10 cellular contexts compared by ENCODE assay signal in genomic region chr7:85770332-85770731, GRCh38.
"Had no signal": no experiment of that assay in that cellular context is flagged by ENCODE, and none has a peak within 500 bp of the region (broad histone marks: within the 10 kb centered on the region; RNA-seq: fewer than 3 reads in every experiment).

No MANE protein-coding gene starts in this region.

- H3K4me3 ChIP-seq: thyroid gland had no signal

- DNase-seq: activated CD4-positive, alpha-beta T cell treated with anti-CD3 and anti-CD28 coated beads, Interleukin-2, amount 50 U/mL, for 1 hour; activated CD8-positive, alpha-beta memory T cell treated with anti-CD3 and anti-CD28 coated beads for 24 hours; activated naive CD8-positive, alpha-beta T cell treated with anti-CD3 and anti-CD28 coated beads for 36 hours; aorta; effector memory CD4-positive, alpha-beta T cell; foreskin melanocyte; mesendoderm; natural killer cell; stimulated activated CD4-positive, alpha-beta T cell treated with anti-CD3 and anti-CD28 coated beads, Interleukin-2, amount 100 ng/mL, for 48 hours; thyroid gland had no signal
